Comparison of ENCODE assay signal across 20 cellular contexts in genomic region chr7:16564023-16564380, GRCh38. TPM values are rescaled to one million over a fixed set of nuclear protein-coding genes. Genes with fewer than 3 reads are reported as not detected.
DNase-seq lines count a peak whose midpoint lies in the region; ATAC-seq, FAIRE-seq and TF ChIP-seq lines count a peak whose summit lies in the region.
"Had no signal": no experiment of that assay in that cellular context is flagged by ENCODE, and none has a peak within 500 bp of the region (broad histone marks: within the 10 kb centered on the region; RNA-seq: fewer than 3 reads in every experiment).

No MANE protein-coding gene starts in this region.

- no peak overlapping the region for H3K4me3 Mint-ChIP-seq in HFFc6
- H3K4me3 Mint-ChIP-seq: dendritic cell treated with granulocyte-macrophage colony-stimulating factor and Interleukin-4, amounts not matched to agents 40 ng/mL and 50 ng/mL, for 4 days had no signal

- peak overlapping the region; percentile 60 for H3K4me2 ChIP-seq in BLaER1
- no peak overlapping the region for H3K4me2 ChIP-seq in endothelial cell of umbilical vein (ENCODE audit: insufficient read depth, low read length)

- no peak for TF ChIP-seq CTCF in endothelial cell of umbilical vein (IDR thresholded peaks at IDR 0.05; ENCODE audit: extremely low read depth in 1 of 2, insufficient read depth in 1 of 2, low read depth in 1 of 2, low read length in 2 of 2)
- no peak for TF ChIP-seq CTCF in HFFc6 (IDR thresholded peaks at IDR 0.05)
- no peak for TF ChIP-seq CTCF in ascending aorta (IDR thresholded peaks at IDR 0.05)

- intact Hi-C loops in endothelial cell of umbilical vein (cut with micrococcal nuclease), result loop anchor here (10.0 kb wide), 2 partner anchors 879 to 1259 kb away; partner anchors contain the start of gene MEOX2
- intact Hi-C loops in Right ventricle myocardium superior (cut with DNase I), result loop anchor here (5.0 to 10.0 kb wide), 2 partner anchors 132 to 449 kb away; no protein-coding TSS in a partner anchor
- intact Hi-C loops in ascending aorta (cut with DNase I), result no loop called here

- peaks cover 13% of the 10 kb centered on the region; the same call in 1 of the 2 replicates for H3K4me1 ChIP-seq in BLaER1
- peaks cover 13% of the 10 kb centered on the region for H3K4me1 ChIP-seq in endothelial cell of umbilical vein (ENCODE audit: control insufficient read depth, extremely low read depth, insufficient read depth, low read length)
- H3K4me1 ChIP-seq in ascending aorta, result no peaks in the 10 kb centered on the region
- H3K4me1 ChIP-seq: upper lobe of right lung had no signal

- H3K4me1 Mint-ChIP-seq in HFFc6 (ENCODE audit: low read depth), result peaks cover 12% of the 10 kb centered on the region; the same call in 1 of the 2 replicates

- H3K27ac ChIP-seq in BLaER1, result no peak overlapping the region
- H3K27ac ChIP-seq in KOPT-K1 (ENCODE audit: low read depth, low read length, poor library complexity, severe bottlenecking), result peak overlapping the region; percentile 49
- H3K27ac ChIP-seq in endothelial cell of umbilical vein (ENCODE audit: insufficient read depth, low read depth, low read length), result no peak overlapping the region
- H3K27ac ChIP-seq in ascending aorta, result no peak overlapping the region
- H3K27ac ChIP-seq: skin epidermis, upper lobe of right lung had no signal

- TF ChIP-seq POLR2A in endothelial cell of umbilical vein (IDR thresholded peaks at IDR 0.05; ENCODE audit: low read depth, low read length), result no peak

- H3K9me3 Mint-ChIP-seq in HFFc6, result no peaks in the 10 kb centered on the region
- H3K9me3 Mint-ChIP-seq: dendritic cell treated with granulocyte-macrophage colony-stimulating factor and Interleukin-4, amounts not matched to agents 40 ng/mL and 50 ng/mL, for 4 days had no signal

- no peak for FAIRE-seq in endothelial cell of umbilical vein (lab: Jason Lieb, UNC)

- no peaks in the 10 kb centered on the region for H3K9me3 ChIP-seq in BLaER1
- no peaks in the 10 kb centered on the region for H3K9me3 ChIP-seq in KOPT-K1 (ENCODE audit: insufficient read depth, low read length, poor library complexity, severe bottlenecking)
- no peaks in the 10 kb centered on the region for H3K9me3 ChIP-seq in endothelial cell of umbilical vein (replicated peaks; ENCODE audit: control insufficient read depth, insufficient read depth, low read length)
- no peaks in the 10 kb centered on the region for H3K9me3 ChIP-seq in ascending aorta
- H3K9me3 ChIP-seq: BE2C, upper lobe of right lung had no signal

- no peak overlapping the region for H3K4me3 ChIP-seq in BLaER1
- no peak overlapping the region for H3K4me3 ChIP-seq in endothelial cell of umbilical vein (replicated peaks in 1 of 3; ENCODE audit: insufficient read depth in 1 of 3, low read depth in 1 of 3, low read length in 3 of 3)
- no peak overlapping the region for H3K4me3 ChIP-seq in ascending aorta
- H3K4me3 ChIP-seq: skin epidermis had no signal

- POLR2A ChIA-PET in endothelial cell of umbilical vein (lab: Charles Lee), result no interaction called here

- H3K9me1 ChIP-seq in endothelial cell of umbilical vein (replicated peaks; ENCODE audit: control insufficient read depth, extremely low read depth, insufficient read depth, low read length), result no peaks in the 10 kb centered on the region

- no peaks in the 10 kb centered on the region for H3K36me3 ChIP-seq in BLaER1
- no peaks in the 10 kb centered on the region for H3K36me3 ChIP-seq in KOPT-K1 (ENCODE audit: insufficient read depth, low read length)
- H3K36me3 ChIP-seq in endothelial cell of umbilical vein (ENCODE audit: control insufficient read depth in 2 of 2, extremely low read depth in 1 of 2, insufficient read depth in 2 of 2, low read length in 2 of 2), result no peaks in the 10 kb centered on the region
- H3K36me3 ChIP-seq in ascending aorta, result no peaks in the 10 kb centered on the region
- H3K36me3 ChIP-seq: BE2C, upper lobe of right lung had no signal

- no peaks in the 10 kb centered on the region for H3K79me2 ChIP-seq in endothelial cell of umbilical vein (ENCODE audit: control insufficient read depth, insufficient read depth, low read length)

- peak overlapping the region; percentile 13 for H2AFZ ChIP-seq in endothelial cell of umbilical vein (ENCODE audit: low read depth, low read length)

- ATAC-seq in GM19463 (IDR thresholded peaks at IDR 0.05; ENCODE audit: unreplicated experiment) (peak; percentile 42), Right ventricle myocardium superior (ENCODE audit: poor library complexity) (no peak)
- ATAC-seq: Panc1, upper lobe of right lung had no signal

- no peaks in the 10 kb centered on the region for H4K20me1 ChIP-seq in BLaER1
- no peaks in the 10 kb centered on the region for H4K20me1 ChIP-seq in endothelial cell of umbilical vein (replicated peaks; ENCODE audit: control insufficient read depth, extremely low read depth, insufficient read depth, low read length)

- no peaks in the 10 kb centered on the region for H3K27me3 Mint-ChIP-seq in HFFc6 (ENCODE audit: insufficient read depth)
- H3K27me3 Mint-ChIP-seq: dendritic cell treated with granulocyte-macrophage colony-stimulating factor and Interleukin-4, amounts not matched to agents 40 ng/mL and 50 ng/mL, for 4 days had no signal

- no peaks in the 10 kb centered on the region for H3K27me3 ChIP-seq in BLaER1
- no peaks in the 10 kb centered on the region for H3K27me3 ChIP-seq in endothelial cell of umbilical vein (ENCODE audit: control insufficient read depth in 2 of 2, insufficient read depth in 2 of 2, low read length in 2 of 2)
- no peaks in the 10 kb centered on the region for H3K27me3 ChIP-seq in ascending aorta
- H3K27me3 ChIP-seq: BE2C, upper lobe of right lung had no signal

- H3K9ac ChIP-seq in BLaER1 (no peak overlapping the region), endothelial cell of umbilical vein (replicated peaks; ENCODE audit: extremely low read depth, insufficient read depth, low read length) (no peak overlapping the region)

- no peak for DNase-seq in endothelial cell of umbilical vein (ENCODE audit: low read depth, low spot score)
- DNase-seq in islet precursor cell, result no peak
- no peak for DNase-seq in HFFc6
- no peak for DNase-seq in Right ventricle myocardium superior
- DNase-seq in ascending aorta (ENCODE audit: low spot score in 2 of 2), result no peak
- DNase-seq: activated CD4-positive, CD25-positive, alpha-beta regulatory T cell; anterior cingulate cortex; BE2C; kidney; NCI-H2107; NCI-H69; upper lobe of right lung had no signal

- dilution Hi-C loops in endothelial cell of umbilical vein (cut with MboI; ENCODE audit: extremely low pct_ligation_motif_present, low sequenced_read_pairs), result no loop called here

- H3K36me3 Mint-ChIP-seq in HFFc6 (ENCODE audit: low read depth), result no peaks in the 10 kb centered on the region

- no TSS peak for BruUV-seq in endothelial cell of umbilical vein (replicated peaks; lab: Mats Ljungman, UMichigan)

- CTCF ChIA-PET in endothelial cell of umbilical vein (lab: Charles Lee), result interaction anchor here (0.8 to 2.6 kb wide), 46 partner anchors 12 to 1866 kb away, joined by 3 to 85 read pairs (median 6); partner anchors contain the start of genes CRPPA, MEOX2 and SOSTDC1

- no peak overlapping the region for H3K27ac Mint-ChIP-seq in HFFc6
- H3K27ac Mint-ChIP-seq: dendritic cell treated with granulocyte-macrophage colony-stimulating factor and Interleukin-4, amounts not matched to agents 40 ng/mL and 50 ng/mL, for 4 days had no signal

TF ChIP-seq in endothelial cell of umbilical vein, 7 proteins besides CTCF, POLR2A, EP300 and RAD21:
- TF ChIP-seq JUN (IDR thresholded peaks at IDR 0.05; ENCODE audit: borderline replicate concordance, insufficient read depth, insufficient read length, low read depth) (no peak), MYC (IDR thresholded peaks at IDR 0.05; ENCODE audit: low read depth, low read length) (no peak), EZH2 (IDR thresholded peaks at IDR 0.05; ENCODE audit: borderline replicate concordance, low read depth, low read length, severe bottlenecking) (no peak), FOS (IDR thresholded peaks at IDR 0.05; ENCODE audit: borderline replicate concordance, insufficient read depth, low read length) (no peak), POLR2AphosphoS5 (IDR thresholded peaks at IDR 0.05; ENCODE audit: insufficient read depth, low read depth, low read length) (no peak), GATA2 (IDR thresholded peaks at IDR 0.05; ENCODE audit: insufficient read depth, insufficient read length, low read depth, low read length) (no peak), MAX (IDR thresholded peaks at IDR 0.05; ENCODE audit: insufficient read depth, insufficient read length) (no peak)

RNA-seq across cellular contexts. Expression of gene LRRC72, which starts 37.4 kb away (rescaled TPM):
- total RNA-seq in endothelial cell of umbilical vein (not detected in 2 replicates), Right ventricle myocardium superior (not detected), ascending aorta (not detected)
- not detected in 2 replicates for polyA plus RNA-seq in endothelial cell of umbilical vein
- polyA plus RNA-seq in endothelial cell of umbilical vein (2011; cell fraction: cytosol; rRNA removed), result not detected in 2 replicates
- not detected in 2 replicates for polyA plus RNA-seq in endothelial cell of umbilical vein (2011; cell fraction: nucleus; rRNA removed)
- not detected in 2 replicates for polyA plus RNA-seq in endothelial cell of umbilical vein (2012)
- polyA minus RNA-seq in endothelial cell of umbilical vein, result not detected in 2 replicates
- not detected for polyA minus RNA-seq in endothelial cell of umbilical vein (2011; cell fraction: cytosol; rRNA and poly(A)+ RNA removed)
- polyA minus RNA-seq in endothelial cell of umbilical vein (2011; cell fraction: nucleus; rRNA and poly(A)+ RNA removed), result not detected in 2 replicates
- total RNA-seq in HFFc6 (2021; fragmentation: NEBNext Ultra II Directional; extraction: Animal tissue kit (Norgen Biotek cat#: 25700)), result not detected
- total RNA-seq: kidney, osteoblast, upper lobe of right lung had no signal
- polyA plus RNA-seq: esophagus had no signal
